ENCODE assay signal across 12 cellular contexts in genomic region chr3:45640724-45641361, GRCh38. TPM values are rescaled to one million over a fixed set of nuclear protein-coding genes. Genes with fewer than 3 reads are reported as not detected.
DNase-seq lines count a peak whose midpoint lies in the region; ATAC-seq and TF ChIP-seq lines count a peak whose summit lies in the region.
"Had no signal": no experiment of that assay in that cellular context is flagged by ENCODE, and none has a peak within 500 bp of the region (broad histone marks: within the 10 kb centered on the region; RNA-seq: fewer than 3 reads in every experiment).

No MANE protein-coding gene starts in this region.

- no peak overlapping the region for H3K4me3 Mint-ChIP-seq in CD14-positive monocyte
- no peak overlapping the region for H3K4me3 Mint-ChIP-seq in endothelial cell (ENCODE audit: unreplicated experiment)
- H3K4me3 Mint-ChIP-seq in progenitor cell of endocrine pancreas (ENCODE audit: low read depth) = no peak overlapping the region
- H3K4me3 Mint-ChIP-seq: CD4-positive, alpha-beta T cell had no signal

- no peaks in the 10 kb centered on the region for H3K27me3 ChIP-seq in muscle layer of duodenum (ENCODE audit: low read depth, low read length)

- H3K27ac Mint-ChIP-seq in CD14-positive monocyte = peak overlapping the region in 4 of 7 donors; percentile 22 to 85 (median 64)
- peak overlapping the region; percentile 74 for H3K27ac Mint-ChIP-seq in endothelial cell (ENCODE audit: unreplicated experiment)
- H3K27ac Mint-ChIP-seq in progenitor cell of endocrine pancreas = no peak overlapping the region
- H3K27ac Mint-ChIP-seq: CD4-positive, alpha-beta T cell had no signal

- peaks cover 57 to 72% of the 10 kb centered on the region in 2 donors for H3K36me3 Mint-ChIP-seq in CD14-positive monocyte
- H3K36me3 Mint-ChIP-seq in endothelial cell (ENCODE audit: low read depth, unreplicated experiment) = peaks cover 17% of the 10 kb centered on the region
- H3K36me3 Mint-ChIP-seq in progenitor cell of endocrine pancreas (ENCODE audit: insufficient read depth) = peaks cover 13% of the 10 kb centered on the region

- H3K4me1 ChIP-seq in muscle layer of duodenum (ENCODE audit: control insufficient read depth in 1 of 2, insufficient read depth in 2 of 2, low read length in 2 of 2) = peaks cover 0 to 9% of the 10 kb centered on the region in 2 donors

- peaks cover 60% of the 10 kb centered on the region for H3K4me1 Mint-ChIP-seq in CD14-positive monocyte
- peaks cover 47% of the 10 kb centered on the region for H3K4me1 Mint-ChIP-seq in endothelial cell (ENCODE audit: unreplicated experiment)
- peaks cover 9% of the 10 kb centered on the region for H3K4me1 Mint-ChIP-seq in progenitor cell of endocrine pancreas (ENCODE audit: low read depth)

- intact Hi-C loops in CD14-positive monocyte (cut with micrococcal nuclease) = loop anchor here in 1 of 2 donors (5.0 kb wide), 1 partner anchor 94 kb away; no protein-coding TSS in a partner anchor

- peaks cover 15 to 18% of the 10 kb centered on the region in 2 donors for H3K36me3 ChIP-seq in muscle layer of duodenum (ENCODE audit: control insufficient read depth in 1 of 2, insufficient read depth in 2 of 2, low read length in 2 of 2)

- H3K27ac ChIP-seq in muscle layer of duodenum (ENCODE audit: low read length) = peak overlapping the region; percentile 58
- H3K27ac ChIP-seq: left ventricle myocardium inferior had no signal

- no peaks in the 10 kb centered on the region for H3K9me3 Mint-ChIP-seq in CD14-positive monocyte
- no peaks in the 10 kb centered on the region for H3K9me3 Mint-ChIP-seq in endothelial cell (ENCODE audit: unreplicated experiment)
- H3K9me3 Mint-ChIP-seq in progenitor cell of endocrine pancreas (ENCODE audit: low read depth) = no peaks in the 10 kb centered on the region
- H3K9me3 Mint-ChIP-seq: CD4-positive, alpha-beta T cell had no signal

- H3K9me3 ChIP-seq in muscle layer of duodenum (ENCODE audit: control insufficient read depth in 1 of 2, low read length in 2 of 2) = no peaks in the 10 kb centered on the region
- H3K9me3 ChIP-seq: left ventricle myocardium inferior had no signal

- TF ChIP-seq CTCF in CD14-positive monocyte (IDR thresholded peaks at IDR 0.05) (no peak), endothelial cell (IDR thresholded peaks at IDR 0.05; ENCODE audit: unreplicated experiment) (no peak), progenitor cell of endocrine pancreas (IDR thresholded peaks at IDR 0.05; ENCODE audit: unreplicated experiment) (no peak)

- H3K27me3 Mint-ChIP-seq in CD14-positive monocyte (ENCODE audit: low read depth in 3 of 3) (peaks cover 0 to 5% (median 0%) of the 10 kb centered on the region in 3 donors), endothelial cell (ENCODE audit: unreplicated experiment) (no peaks in the 10 kb centered on the region), progenitor cell of endocrine pancreas (no peaks in the 10 kb centered on the region)
- H3K27me3 Mint-ChIP-seq: CD4-positive, alpha-beta T cell had no signal

- ATAC-seq in GM21528 (IDR thresholded peaks at IDR 0.05; ENCODE audit: low FRiP score, unreplicated experiment) = no peak
- no peak for ATAC-seq in GM21390 (IDR thresholded peaks at IDR 0.05; ENCODE audit: unreplicated experiment)
- ATAC-seq: stimulated activated naive CD8-positive, alpha-beta T cell treated with anti-CD3 and anti-CD28 coated beads, Interleukin-15, Interleukin-2, amounts not matched to agents 100 U/mL and 50 U/mL, for 24 hours had no signal

- DNase-seq in CD14-positive monocyte (ENCODE audit: low spot score) = no peak
- peak; percentile 17 for DNase-seq in M059J (ENCODE audit: low read depth)
- DNase-seq in endothelial cell (ENCODE audit: low spot score) = no peak
- no peak for DNase-seq in progenitor cell of endocrine pancreas (ENCODE audit: low spot score, unreplicated experiment)
- DNase-seq in HPDE6-E6E7 (ENCODE audit: extremely low spot score) = no peak
- DNase-seq: amniotic stem cell; CD4-positive, alpha-beta T cell; left ventricle myocardium inferior; stimulated activated naive CD8-positive, alpha-beta T cell treated with anti-CD3 and anti-CD28 coated beads, Interleukin-15, Interleukin-2, amounts not matched to agents 100 U/mL and 50 U/mL, for 24 hours had no signal

- H3K4me3 ChIP-seq in muscle layer of duodenum (ENCODE audit: low read depth in 1 of 2, low read length in 2 of 2) = no peak overlapping the region
- H3K4me3 ChIP-seq: left ventricle myocardium inferior had no signal

RNA-seq across cellular contexts. Expression of gene LIMD1, which starts 46.3 kb away (rescaled TPM):
- 1 to 10 TPM; 6.0 to 8.5 TPM for polyA plus RNA-seq in CD14-positive monocyte
- total RNA-seq in M059J (2014; rRNA removed; shearing (Covaris generic)) = 3.9 and 8.6 TPM in 2 replicates
- total RNA-seq in endothelial cell (ENCODE audit: unreplicated experiment) = 56.1 TPM
- total RNA-seq in progenitor cell of endocrine pancreas = 31.3 and 32.5 TPM in 2 replicates

RNA-seq across cellular contexts. Expression of gene SACM1L, which starts 48.4 kb away (rescaled TPM):
- polyA plus RNA-seq in CD14-positive monocyte = 10 to 100 TPM; 14.6 to 21.5 TPM
- total RNA-seq in M059J (2014; rRNA removed; shearing (Covaris generic)) = 11.9 and 20.5 TPM in 2 replicates
- total RNA-seq in endothelial cell (ENCODE audit: unreplicated experiment) (46.8 TPM), progenitor cell of endocrine pancreas (56.7 and 61.3 TPM in 2 replicates)
